Comparison of ENCODE assay signal across 22 cellular contexts in genomic region chr10:103822052-103822716, GRCh38.
"Had no signal": no experiment of that assay in that cellular context is flagged by ENCODE, and none has a peak within 500 bp of the region (broad histone marks: within the 10 kb centered on the region; RNA-seq: fewer than 3 reads in every experiment).

No MANE protein-coding gene starts in this region.

- H3K27ac Mint-ChIP-seq: activated B cell treated with CpG ODN at 0.5 μM for 24 hours; activated CD4-positive, alpha-beta memory T cell treated with anti-CD3 and anti-CD28 coated beads, Interleukin-2, amount 10 ng/mL, durations not matched to agents 7 days and 5 days; activated naive CD4-positive, alpha-beta T cell treated with anti-CD3 and anti-CD28 coated beads for 36 hours; activated naive CD8-positive, alpha-beta T cell treated with anti-CD3 and anti-CD28 coated beads, Interleukin-2, amount 50 U/mL, for 24 hours; activated T-helper 17 cell treated with anti-CD3 and anti-CD28 coated beads, Interleukin-2, amount 50 U/mL, for 72 hours; immature natural killer cell; natural killer cell treated with Interleukin-12 subunit alpha and Interleukin-12 subunit beta and Interleukin-15 and Interleukin-18, amount 100 ng/mL, for 72 hours; progenitor cell of endocrine pancreas; stimulated activated naive CD8-positive, alpha-beta T cell treated with anti-CD3 and anti-CD28 coated beads, Interleukin-15, Interleukin-2, amounts not matched to agents 100 ng/mL and 50 ng/mL, for 24 hours had no signal

- H3K4me3 Mint-ChIP-seq: activated B cell treated with CpG ODN at 0.5 μM for 24 hours; activated CD4-positive, alpha-beta memory T cell treated with anti-CD3 and anti-CD28 coated beads, Interleukin-2, amount 10 ng/mL, durations not matched to agents 7 days and 5 days; activated naive CD4-positive, alpha-beta T cell treated with anti-CD3 and anti-CD28 coated beads for 36 hours; activated naive CD8-positive, alpha-beta T cell treated with anti-CD3 and anti-CD28 coated beads, Interleukin-2, amount 50 U/mL, for 24 hours; activated T-helper 17 cell treated with anti-CD3 and anti-CD28 coated beads, Interleukin-2, amount 50 U/mL, for 72 hours; immature natural killer cell; natural killer cell treated with Interleukin-12 subunit alpha and Interleukin-12 subunit beta and Interleukin-15 and Interleukin-18, amount 100 ng/mL, for 72 hours; stimulated activated naive CD8-positive, alpha-beta T cell treated with anti-CD3 and anti-CD28 coated beads, Interleukin-15, Interleukin-2, amounts not matched to agents 100 ng/mL and 50 ng/mL, for 24 hours had no signal

- H3K27me3 ChIP-seq: gastroesophageal sphincter, right atrium auricular region, suprapubic skin, upper lobe of left lung had no signal

- H3K9me3 Mint-ChIP-seq: activated B cell treated with CpG ODN at 0.5 μM for 24 hours; activated CD4-positive, alpha-beta memory T cell treated with anti-CD3 and anti-CD28 coated beads, Interleukin-2, amount 10 ng/mL, durations not matched to agents 7 days and 5 days; activated naive CD4-positive, alpha-beta T cell treated with anti-CD3 and anti-CD28 coated beads for 36 hours; activated naive CD8-positive, alpha-beta T cell treated with anti-CD3 and anti-CD28 coated beads, Interleukin-2, amount 50 U/mL, for 24 hours; activated T-helper 17 cell treated with anti-CD3 and anti-CD28 coated beads, Interleukin-2, amount 50 U/mL, for 72 hours; immature natural killer cell; natural killer cell treated with Interleukin-12 subunit alpha and Interleukin-12 subunit beta and Interleukin-15 and Interleukin-18, amount 100 ng/mL, for 72 hours; stimulated activated naive CD8-positive, alpha-beta T cell treated with anti-CD3 and anti-CD28 coated beads, Interleukin-15, Interleukin-2, amounts not matched to agents 100 ng/mL and 50 ng/mL, for 24 hours had no signal

- H3K9me3 ChIP-seq: gastroesophageal sphincter, lower lobe of right lung, right atrium auricular region, suprapubic skin, upper lobe of left lung had no signal

- H3K4me1 Mint-ChIP-seq: activated B cell treated with CpG ODN at 0.5 μM for 24 hours; activated naive CD8-positive, alpha-beta T cell treated with anti-CD3 and anti-CD28 coated beads, Interleukin-2, amount 50 U/mL, for 24 hours; immature natural killer cell had no signal

- H3K36me3 ChIP-seq: gastroesophageal sphincter, lower lobe of right lung, right atrium auricular region, suprapubic skin, upper lobe of left lung had no signal

- H3K4me3 ChIP-seq: gastroesophageal sphincter, lower lobe of right lung, right atrium auricular region, suprapubic skin, upper lobe of left lung had no signal

- DNase-seq: activated B cell treated with CpG ODN at 0.5 μM for 24 hours; activated CD4-positive, alpha-beta memory T cell treated with anti-CD3 and anti-CD28 coated beads, Interleukin-2, amount 10 ng/mL, durations not matched to agents 7 days and 5 days; activated CD4-positive, alpha-beta T cell treated with anti-CD3 and anti-CD28 coated beads for 4 hours; activated naive CD4-positive, alpha-beta T cell treated with anti-CD3 and anti-CD28 coated beads for 36 hours; activated naive CD8-positive, alpha-beta T cell treated with anti-CD3 and anti-CD28 coated beads, Interleukin-2, amount 50 U/mL, for 24 hours; activated T-cell treated with anti-CD3 and anti-CD28 coated beads, Interleukin-2, amount 50 U/mL, for 1 hour; anterior cingulate cortex; cerebellar nuclear complex; effector CD4-positive, alpha-beta T cell; immature natural killer cell; lower lobe of right lung; occipital lobe; stimulated activated CD4-positive, alpha-beta T cell treated with anti-CD3 and anti-CD28 coated beads, Interleukin-2, amount 100 ng/mL, for 48 hours; upper lobe of left lung had no signal

- H3K27me3 Mint-ChIP-seq: progenitor cell of endocrine pancreas had no signal

- H3K36me3 Mint-ChIP-seq: immature natural killer cell; natural killer cell treated with Interleukin-12 subunit alpha and Interleukin-12 subunit beta and Interleukin-15 and Interleukin-18, amount 100 ng/mL, for 72 hours had no signal

- H3K27ac ChIP-seq: gastroesophageal sphincter, lower lobe of right lung, right atrium auricular region, suprapubic skin, upper lobe of left lung had no signal

- ATAC-seq: activated naive CD8-positive, alpha-beta T cell treated with anti-CD3 and anti-CD28 coated beads, Interleukin-2, amount 50 U/mL, for 24 hours; activated T-helper 17 cell treated with anti-CD3 and anti-CD28 coated beads, Interleukin-2, amount 50 U/mL, for 72 hours; esophagus mucosa; gastroesophageal sphincter; lower lobe of right lung; natural killer cell treated with Interleukin-12 subunit alpha and Interleukin-12 subunit beta and Interleukin-15 and Interleukin-18, amount 100 ng/mL, for 72 hours had no signal
